ENCODE assay signal across 1 cellular context in genomic region chr1:151980287-151981177, GRCh38.
TF ChIP-seq lines count a peak whose summit lies in the region.

No MANE protein-coding gene starts in this region.

TF ChIP-seq in HEK293, 187 proteins besides CTCF, POLR2A, EP300 and RAD21 (continued from another document and continues in another):
- TF ChIP-seq KLF16 (tag by site-specific recombination; IDR thresholded peaks at IDR 0.05) (peak; percentile 50; the same call in 1 of the 2 replicates), ZNF837 (tag by site-specific recombination; IDR thresholded peaks at IDR 0.05) (no peak), BCL11A (tag by site-specific recombination; IDR thresholded peaks at IDR 0.05; ENCODE audit: low read depth) (peak; percentile 59; the same call in 1 of the 2 replicates), ZNF580 (tag by site-specific recombination; IDR thresholded peaks at IDR 0.05) (peak; percentile 71; the same call in 1 of the 2 replicates), MZF1 (tag by site-specific recombination; IDR thresholded peaks at IDR 0.05; ENCODE audit: borderline replicate concordance) (peak; percentile 90), ZFP3 (tag by site-specific recombination; IDR thresholded peaks at IDR 0.05; ENCODE audit: low read depth) (no peak), ZNF292 (tag by site-specific recombination; IDR thresholded peaks at IDR 0.05; ENCODE audit: borderline replicate concordance, low read depth) (no peak), ZNF133 (tag by site-specific recombination; IDR thresholded peaks at IDR 0.05) (no peak), ZNF529 (tag by site-specific recombination; IDR thresholded peaks at IDR 0.05; ENCODE audit: insufficient replicate concordance) (no peak), ZNF549 (tag by site-specific recombination; IDR thresholded peaks at IDR 0.05) (no peak), KLF7 (tag by site-specific recombination; IDR thresholded peaks at IDR 0.05; ENCODE audit: borderline replicate concordance) (peak; percentile 59; the same call in 1 of the 2 replicates), HOXC10 (CRISPR knock-in tag; IDR thresholded peaks at IDR 0.05) (no peak), ZNF16 (tag by site-specific recombination; IDR thresholded peaks at IDR 0.05; ENCODE audit: low read depth) (no peak), ZBTB11 (tag by site-specific recombination; conservative IDR thresholded peaks at IDR 0.05; ENCODE audit: low read depth) (no peak), ZFHX2 (tag by site-specific recombination; conservative IDR thresholded peaks at IDR 0.05) (no peak), PRDM2 (tag by site-specific recombination; IDR thresholded peaks at IDR 0.05; ENCODE audit: borderline replicate concordance) (no peak), ZNF792 (tag by site-specific recombination; IDR thresholded peaks at IDR 0.05) (no peak), ZNF184 (tag by site-specific recombination; IDR thresholded peaks at IDR 0.05) (no peak), ZNF10 (tag by site-specific recombination; IDR thresholded peaks at IDR 0.05) (peak; percentile 34; the same call in 1 of the 2 replicates), ZNF26 (tag by site-specific recombination; IDR thresholded peaks at IDR 0.05) (no peak), ZNF433 (tag by site-specific recombination; IDR thresholded peaks at IDR 0.05; ENCODE audit: low read depth) (no peak), ZBTB26 (tag by site-specific recombination; optimal IDR thresholded peaks at IDR 0.05) (no peak), ZFP37 (tag by site-specific recombination; IDR thresholded peaks at IDR 0.05) (no peak), ZNF664 (tag by site-specific recombination; IDR thresholded peaks at IDR 0.05) (0 out of 2 replicates have a peak, but pooled peaks have one; percentile 29), ZSCAN16 (tag by site-specific recombination; IDR thresholded peaks at IDR 0.05) (no peak), GLIS1 (tag by site-specific recombination; IDR thresholded peaks at IDR 0.05) (peak; percentile 46), ZNF791 (tag by site-specific recombination; IDR thresholded peaks at IDR 0.05) (no peak), ZNF660 (tag by site-specific recombination; IDR thresholded peaks at IDR 0.05) (no peak), ZNF148 (tag by site-specific recombination; IDR thresholded peaks at IDR 0.05; ENCODE audit: borderline replicate concordance) (no peak), ZNF473 (tag by site-specific recombination; IDR thresholded peaks at IDR 0.05) (no peak), ZNF704 (tag by site-specific recombination; IDR thresholded peaks at IDR 0.05) (no peak), WT1 (tag by site-specific recombination; IDR thresholded peaks at IDR 0.05) (peak; percentile 89), SCRT2 (tag by site-specific recombination; IDR thresholded peaks at IDR 0.05) (no peak), EGR2 (tag by site-specific recombination; IDR thresholded peaks at IDR 0.05; ENCODE audit: low read depth) (no peak), SALL2 (tag by site-specific recombination; IDR thresholded peaks at IDR 0.05; ENCODE audit: borderline replicate concordance) (no peak), ZBTB6 (tag by site-specific recombination; IDR thresholded peaks at IDR 0.05) (no peak), ZNF48 (tag by site-specific recombination; IDR thresholded peaks at IDR 0.05) (no peak), ZNF707 (tag by site-specific recombination; IDR thresholded peaks at IDR 0.05) (no peak), SP3 (tag by site-specific recombination; IDR thresholded peaks at IDR 0.05) (no peak), ZNF843 (tag by site-specific recombination; IDR thresholded peaks at IDR 0.05) (peak; percentile 91), PRDM1 (tag by site-specific recombination; IDR thresholded peaks at IDR 0.05) (peak; percentile 23; the same call in 1 of the 2 replicates), ZNF514 (tag by site-specific recombination; IDR thresholded peaks at IDR 0.05) (no peak), ZNF624 (tag by site-specific recombination; IDR thresholded peaks at IDR 0.05) (no peak), ZNF324 (tag by site-specific recombination; IDR thresholded peaks at IDR 0.05) (no peak), ZNF488 (tag by site-specific recombination; IDR thresholded peaks at IDR 0.05) (no peak), ZNF155 (tag by site-specific recombination; IDR thresholded peaks at IDR 0.05) (no peak), MEIS1 (CRISPR knock-in tag; IDR thresholded peaks at IDR 0.05; ENCODE audit: borderline replicate concordance) (no peak)
